ENCODE assay signal across 1 cellular context in genomic region chr14:26204954-26205479, GRCh38.
TF ChIP-seq lines count a peak whose summit lies in the region.

No MANE protein-coding gene starts in this region.

TF ChIP-seq in GM23338, 12 proteins besides CTCF, POLR2A, EP300 and RAD21 (continued from another document):
- no peak for TF ChIP-seq REST (IDR thresholded peaks at IDR 0.05; ENCODE audit: unreplicated experiment)
